In the genomic region with DNA sequence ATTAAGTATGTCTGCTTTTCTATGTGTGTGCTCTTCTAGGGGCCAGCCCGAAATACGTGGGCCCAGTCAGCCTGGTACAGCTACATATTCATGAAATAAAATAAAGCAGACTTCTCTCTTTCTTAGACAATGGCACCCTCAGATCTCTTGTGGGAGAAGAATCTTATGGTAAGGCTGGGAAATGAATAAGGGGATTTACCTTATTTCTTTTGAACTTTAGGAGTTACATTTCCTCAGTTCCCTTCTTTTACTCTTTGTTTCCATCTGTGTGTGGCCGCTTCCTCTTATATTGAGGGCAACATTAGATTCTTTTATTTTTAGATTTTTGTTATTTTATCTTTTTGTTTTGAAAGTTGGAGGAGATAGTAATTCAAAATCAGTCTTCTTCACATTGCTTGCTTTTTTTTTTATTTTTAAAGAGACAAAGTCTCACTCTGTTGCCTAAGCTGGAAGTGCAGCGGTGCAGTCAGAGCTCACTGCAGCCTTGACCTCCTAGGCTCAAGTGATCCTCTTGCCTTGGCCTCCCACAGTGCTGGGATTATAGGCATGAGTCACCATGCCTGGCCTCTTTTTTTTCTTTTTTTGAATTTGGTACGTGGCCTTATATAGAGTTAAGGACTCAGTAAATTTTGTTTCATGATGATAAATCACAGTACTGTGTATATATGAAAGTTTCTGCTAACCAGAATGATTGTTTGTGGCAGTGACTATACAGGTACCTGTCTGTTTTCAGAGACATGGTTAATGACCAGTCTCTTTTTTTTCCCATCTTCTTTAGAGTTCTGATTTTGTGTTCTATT, we compare ENCODE assay signal across 13 cellular contexts. TPM values are rescaled to one million over a fixed set of nuclear protein-coding genes. Genes with fewer than 3 reads are reported as not detected.
DNase-seq lines count a peak whose midpoint lies in the region; ATAC-seq, FAIRE-seq and TF ChIP-seq lines count a peak whose summit lies in the region.
"Had no signal": no experiment of that assay in that cellular context is flagged by ENCODE, and none has a peak within 500 bp of the region (broad histone marks: within the 10 kb centered on the region; RNA-seq: fewer than 3 reads in every experiment).

No MANE protein-coding gene starts in this region.

- TF ChIP-seq CTCF in IMR-90 (conservative IDR thresholded peaks at IDR 0.05; ENCODE audit: low read depth, low read length) (no peak), astrocyte (IDR thresholded peaks at IDR 0.05; ENCODE audit: insufficient read depth, low read depth, low read length) (no peak), ovary (IDR thresholded peaks at IDR 0.05) (no peak), GM13977 (IDR thresholded peaks at IDR 0.05; ENCODE audit: extremely low read depth, insufficient read depth, missing control alignments) (no peak)

- H2BK20ac ChIP-seq in IMR-90 (ENCODE audit: low read depth, low read length), result no peak overlapping the region

- H3K18ac ChIP-seq in IMR-90 (ENCODE audit: low read depth, low read length), result no peak overlapping the region

- H3K4me1 ChIP-seq in IMR-90 (ENCODE audit: control insufficient read depth, insufficient read depth, low read length), result peaks cover 16% of the 10 kb centered on the region
- peaks cover 49% of the 10 kb centered on the region for H3K4me1 ChIP-seq in astrocyte (ENCODE audit: insufficient read depth, low read length)
- H3K4me1 ChIP-seq in ovary (ENCODE audit: insufficient read depth), result peaks cover 8% of the 10 kb centered on the region

- no peak overlapping the region for H2AK5ac ChIP-seq in IMR-90 (ENCODE audit: low read depth, low read length)

- H2BK5ac ChIP-seq in IMR-90 (ENCODE audit: low read depth, low read length, poor library complexity, severe bottlenecking), result no peak overlapping the region

- peak; percentile 58 for DNase-seq in EL
- no peak for DNase-seq in IMR-90
- DNase-seq in astrocyte (ENCODE audit: low read depth), result no peak
- DNase-seq in ovary, result peak; percentile 35 to 56 (median 44)
- DNase-seq in GM12892 (ENCODE audit: insufficient read length), result no peak
- DNase-seq in GM13977 (ENCODE audit: low spot score), result no peak
- no peak for DNase-seq in ecto neural progenitor cell (ENCODE audit: low spot score)
- no peak for DNase-seq in activated naive CD4-positive, alpha-beta T cell treated with anti-CD3 and anti-CD28 coated beads, Interleukin-2, amount 50 U/mL, for 16 hours
- DNase-seq: aorta, erythroblast, NCI-H510A had no signal

- peaks cover 19% of the 10 kb centered on the region for H3K9me1 ChIP-seq in IMR-90 (ENCODE audit: insufficient read depth, low read length)

- CTCF ChIA-PET in IMR-90 (lab: Yijun Ruan, JAX), result interaction anchor here (0.7 to 0.9 kb wide), 2 partner anchors 33 to 918 kb away, joined by 3 to 5 read pairs; no protein-coding TSS in a partner anchor

- no peak for FAIRE-seq in astrocyte (lab: Jason Lieb, UNC)
- no peak for FAIRE-seq in GM12892 (lab: Jason Lieb, UNC)

- intact Hi-C loops in IMR-90 (cut with micrococcal nuclease), result no loop called here
- intact Hi-C loops in ovary (cut with DNase I), result no loop called here

- H3K27ac Mint-ChIP-seq in astrocyte (ENCODE audit: unreplicated experiment), result peak overlapping the region; percentile 77
- H3K27ac Mint-ChIP-seq: activated CD8-positive, alpha-beta memory T cell treated with anti-CD3 and anti-CD28 coated beads, Interleukin-2, amount 10 ng/mL, durations not matched to agents 7 days and 5 days; T-cell had no signal

- no peak for TF ChIP-seq RAD21 in IMR-90 (IDR thresholded peaks at IDR 0.05; ENCODE audit: low read length)

- no TSS peak for BruUV-seq in IMR-90 (replicated peaks; lab: Mats Ljungman, UMichigan)

- H3K27me3 Mint-ChIP-seq in astrocyte (ENCODE audit: low read depth, unreplicated experiment), result no peaks in the 10 kb centered on the region

- H2AK9ac ChIP-seq in IMR-90 (replicated peaks; ENCODE audit: low read depth, low read length, poor library complexity), result no peak overlapping the region

- no peak overlapping the region for H3K4ac ChIP-seq in IMR-90 (ENCODE audit: low read depth, low read length)

- no peak overlapping the region for H2AFZ ChIP-seq in IMR-90 (replicated peaks; ENCODE audit: low read length, poor library complexity)
- no peak overlapping the region for H2AFZ ChIP-seq in astrocyte (ENCODE audit: low read depth, low read length)

- peak; percentile 33; the same call in 1 of the 2 replicates for ATAC-seq in IMR-90 (ENCODE audit: low read depth)
- ATAC-seq: activated CD8-positive, alpha-beta memory T cell treated with anti-CD3 and anti-CD28 coated beads, Interleukin-2, amount 10 ng/mL, durations not matched to agents 7 days and 5 days had no signal

- H3K4me3 Mint-ChIP-seq in astrocyte (ENCODE audit: unreplicated experiment), result peak overlapping the region; percentile 34
- H3K4me3 Mint-ChIP-seq: activated CD8-positive, alpha-beta memory T cell treated with anti-CD3 and anti-CD28 coated beads, Interleukin-2, amount 10 ng/mL, durations not matched to agents 7 days and 5 days had no signal

- no peak overlapping the region for H4K5ac ChIP-seq in IMR-90 (ENCODE audit: low read depth, low read length)

- in situ Hi-C loops in IMR-90 (cut with MboI; ENCODE audit: low sequenced_read_pairs) (no loop called here), GM13977 (cut with MboI; ENCODE audit: low pct_unique_long_range_greater_than_20kb, low sequenced_read_pairs, unreplicated experiment) (no loop called here)

- H3K4me3 ChIP-seq in IMR-90 (ENCODE audit: insufficient read depth, low read depth, low read length), result no peak overlapping the region
- no peak overlapping the region for H3K4me3 ChIP-seq in astrocyte (ENCODE audit: insufficient read depth, low read depth, low read length)
- no peak overlapping the region for H3K4me3 ChIP-seq in ovary

- H4K20me1 ChIP-seq in IMR-90 (ENCODE audit: insufficient read depth, low read length), result peaks cover 83% of the 10 kb centered on the region
- H4K20me1 ChIP-seq in astrocyte (ENCODE audit: insufficient read depth, low read length), result peaks cover 40% of the 10 kb centered on the region

- H3K36me3 ChIP-seq in IMR-90 (ENCODE audit: control insufficient read depth, insufficient read depth, low read length), result peaks cover 10% of the 10 kb centered on the region
- H3K36me3 ChIP-seq in astrocyte (ENCODE audit: insufficient read depth, low read length), result peaks cover 9% of the 10 kb centered on the region
- no peaks in the 10 kb centered on the region for H3K36me3 ChIP-seq in ovary

- no peak overlapping the region for H3K14ac ChIP-seq in IMR-90 (replicated peaks; ENCODE audit: low read depth, low read length)

- POLR2A ChIA-PET in IMR-90 (lab: Charles Lee; ENCODE audit: unreplicated experiment), result no interaction called here

- dilution Hi-C loops in IMR-90 (cut with HindIII; ENCODE audit: low sequenced_read_pairs, unreplicated experiment), result no loop called here

- H3K9me3 ChIP-seq in IMR-90 (ENCODE audit: control insufficient read depth, insufficient read depth, low read length) (no peaks in the 10 kb centered on the region), astrocyte (ENCODE audit: insufficient read depth, low read depth, low read length) (no peaks in the 10 kb centered on the region), ovary (no peaks in the 10 kb centered on the region)

- no peak overlapping the region for H3K56ac ChIP-seq in IMR-90 (ENCODE audit: extremely low read depth, insufficient read depth, low read length)

- no peak overlapping the region for H3K9ac ChIP-seq in IMR-90 (ENCODE audit: low read depth, low read length)
- peak overlapping the region; percentile 33 for H3K9ac ChIP-seq in astrocyte (ENCODE audit: low read length)

- H3K79me1 ChIP-seq in IMR-90 (ENCODE audit: low read depth in 1 of 2, low read length in 2 of 2), result peaks cover 4 to 52% of the 10 kb centered on the region in 2 experiments

- H4K91ac ChIP-seq in IMR-90 (ENCODE audit: insufficient read depth, low read depth, low read length), result no peak overlapping the region

- WGBS in IMR-90 (ENCODE audit: extremely low coverage in 2 of 2, insufficient read length in 1 of 2), 2 experiments, result no CpG with 5 or more reads among the region's 5 CpGs
- 26 to 41% (median 35%) methylated on average over 5 of the region's 5 CpGs for WGBS in ovary, 3 donors

- TF ChIP-seq POLR2A in IMR-90 (IDR thresholded peaks at IDR 0.05; ENCODE audit: low read depth, low read length), result no peak
- no peak for TF ChIP-seq POLR2A in ovary (IDR thresholded peaks at IDR 0.05)
- no peak for TF ChIP-seq POLR2A in GM12892 (IDR thresholded peaks at IDR 0.05; ENCODE audit: low read depth, low read length)

- no peak for TF ChIP-seq EP300 in ovary (IDR thresholded peaks at IDR 0.05)

- H3K27ac ChIP-seq in IMR-90 (ENCODE audit: insufficient read depth, low read length) (no peak overlapping the region), astrocyte (ENCODE audit: low read depth, low read length) (peak overlapping the region; percentile 57), ovary (no peak overlapping the region)

- H3K79me2 ChIP-seq in astrocyte (ENCODE audit: insufficient read depth, low read length), result peaks cover 98% of the 10 kb centered on the region

- H3K36me3 Mint-ChIP-seq in astrocyte (ENCODE audit: low read depth, unreplicated experiment), result peaks cover 4% of the 10 kb centered on the region
- H3K36me3 Mint-ChIP-seq: activated CD8-positive, alpha-beta memory T cell treated with anti-CD3 and anti-CD28 coated beads, Interleukin-2, amount 10 ng/mL, durations not matched to agents 7 days and 5 days; T-cell had no signal

- H3K9me3 Mint-ChIP-seq in astrocyte (ENCODE audit: unreplicated experiment), result no peaks in the 10 kb centered on the region
- H3K9me3 Mint-ChIP-seq: T-cell had no signal

- H3K4me2 ChIP-seq in IMR-90 (ENCODE audit: low read depth, low read length) (no peak overlapping the region), astrocyte (ENCODE audit: low read length) (peak overlapping the region; percentile 49)

- no peaks in the 10 kb centered on the region for H3K27me3 ChIP-seq in IMR-90 (ENCODE audit: control insufficient read depth, insufficient read depth, low read length)
- no peaks in the 10 kb centered on the region for H3K27me3 ChIP-seq in astrocyte (ENCODE audit: insufficient read depth, low read length)
- no peaks in the 10 kb centered on the region for H3K27me3 ChIP-seq in ovary

- no peak overlapping the region for H3K23ac ChIP-seq in IMR-90 (ENCODE audit: low read depth, low read length)

- H2BK120ac ChIP-seq in IMR-90 (ENCODE audit: low read depth, low read length), result no peak overlapping the region

- no peak overlapping the region for H2BK15ac ChIP-seq in IMR-90 (ENCODE audit: low read depth, low read length)

- peaks cover 49% of the 10 kb centered on the region for H3K4me1 Mint-ChIP-seq in astrocyte (ENCODE audit: low read depth, unreplicated experiment)

- no peak overlapping the region; a peak in 1 of 4 replicates for H4K8ac ChIP-seq in IMR-90 (ENCODE audit: low read depth in 2 of 2, low read length in 2 of 2)

TF ChIP-seq in IMR-90, 13 proteins besides CTCF, POLR2A, EP300 and RAD21 (continues in another document):
- TF ChIP-seq CHD1 (IDR thresholded peaks at IDR 0.05; ENCODE audit: low read depth, low read length), result no peak

RNA-seq across cellular contexts. Expression of gene LAMC1, which starts 9.1 kb away (rescaled TPM):
- total RNA-seq in IMR-90 (2012; rRNA removed), result 361 and 394 TPM in 2 replicates
- polyA plus RNA-seq in IMR-90 (2012; rRNA removed), result 223 and 249 TPM in 2 replicates
- 90.5 and 125 TPM in 2 replicates for polyA plus RNA-seq in IMR-90 (2012; cell fraction: cytosol; rRNA removed)
- 105 and 251 TPM in 2 replicates for polyA plus RNA-seq in IMR-90 (2012; cell fraction: nucleus; rRNA removed; ENCODE audit: low replicate concordance)
- 270 and 284 TPM in 2 replicates for total RNA-seq in astrocyte
- total RNA-seq in ovary, result 10 to 100 TPM; 59.9 to 97.3 (median 85.2) TPM
- 100 to 1,000 TPM in 1 of 2 donors, 10 to 100 TPM in 1; 51.3 to 205 TPM for polyA plus RNA-seq in ovary
- polyA plus RNA-seq in GM12892 (2012; ENCODE audit: missing spikeins), result 3.8 TPM

Comparison
In these comparisons a context has a peak if more than half of its experiments do, and no peak if none do; other contexts are left out.
1. DNase-seq: peak in EL (single experiment) and ovary (5 of 5); none in IMR-90 (single experiment), astrocyte (single experiment), GM12892 (single experiment), GM13977 (single experiment), ecto neural progenitor cell (single experiment) and activated naive CD4-positive, alpha-beta T cell treated with anti-CD3 and anti-CD28 coated beads, Interleukin-2, amount 50 U/mL, for 16 hours (single experiment).